ENCODE assay signal across 15 cellular contexts in the genomic region with DNA sequence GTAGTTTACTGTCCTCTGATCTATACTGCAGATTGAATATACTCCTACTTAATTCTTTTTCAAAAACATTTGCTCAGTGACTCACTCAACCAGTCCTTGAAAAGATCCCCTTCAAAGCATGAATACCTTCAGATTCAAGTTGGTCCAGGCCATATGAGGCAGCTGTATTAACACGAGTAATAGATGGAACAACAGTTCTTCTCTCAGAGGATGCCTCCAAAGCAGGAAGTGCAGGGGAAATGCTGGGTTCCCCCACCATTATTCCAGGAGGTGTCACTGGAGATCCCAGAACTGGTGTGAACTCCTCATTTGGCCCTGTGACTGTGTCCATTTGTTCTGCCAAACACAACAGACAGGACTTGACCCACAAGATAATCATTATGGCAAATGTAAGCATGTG. TPM values are rescaled to one million over a fixed set of nuclear protein-coding genes. Genes with fewer than 3 reads are reported as not detected.
DNase-seq lines count a peak whose midpoint lies in the region; ATAC-seq and TF ChIP-seq lines count a peak whose summit lies in the region.
"Had no signal": no experiment of that assay in that cellular context is flagged by ENCODE, and none has a peak within 500 bp of the region (broad histone marks: within the 10 kb centered on the region; RNA-seq: fewer than 3 reads in every experiment).

No MANE protein-coding gene starts in this region.

- H3K27me3 ChIP-seq in right cardiac atrium (ENCODE audit: control insufficient read depth, insufficient read depth) (no peaks in the 10 kb centered on the region), foreskin keratinocyte (no peaks in the 10 kb centered on the region), aorta (ENCODE audit: control insufficient read depth in 1 of 2, insufficient read depth in 2 of 2, low read length in 1 of 2) (no peaks in the 10 kb centered on the region), ovary (no peaks in the 10 kb centered on the region)
- H3K27me3 ChIP-seq: Peyer's patch had no signal

- H3K27ac ChIP-seq in right cardiac atrium (ENCODE audit: low read length) (no peak overlapping the region), foreskin keratinocyte (no peak overlapping the region), aorta (ENCODE audit: low read depth in 1 of 2, low read length in 2 of 2) (peak overlapping the region in 1 of 2 donors; percentile 51), ovary (no peak overlapping the region)
- H3K27ac ChIP-seq: HL-60, Peyer's patch had no signal

- DNase-seq in right cardiac atrium, result no peak
- DNase-seq in Right ventricle myocardium superior, result no peak
- peak; percentile 43 to 46 for DNase-seq in SHP77 (lab: John Stamatoyannopoulos, UW)
- peak in 1 of 2 donors; percentile 46 for DNase-seq in foreskin keratinocyte
- no peak for DNase-seq in aorta
- DNase-seq in NCI-H82 treated with DMSO at 0.1 percent for 48 hours (lab: John Stamatoyannopoulos, UW; ENCODE audit: unreplicated experiment), result no peak
- no peak for DNase-seq in ovary
- DNase-seq: activated CD8-positive, alpha-beta memory T cell treated with anti-CD3 and anti-CD28 coated beads for 24 hours; activated naive CD4-positive, alpha-beta T cell treated with anti-CD3 and anti-CD28 coated beads, Interleukin-2, amount 50 U/mL, for 16 hours; AML-193; DMS79; MM.1S; Peyer's patch had no signal

- intact Hi-C loops in right cardiac atrium (cut with DNase I), result no loop called here
- intact Hi-C loops in Right ventricle myocardium superior (cut with DNase I), result no loop called here
- intact Hi-C loops in aorta (cut with DNase I), result no loop called here
- intact Hi-C loops in ovary (cut with DNase I), result no loop called here

- no peaks in the 10 kb centered on the region for H3K36me3 ChIP-seq in aorta (ENCODE audit: control insufficient read depth in 1 of 2, insufficient read depth in 2 of 2, low read length in 1 of 2)
- H3K36me3 ChIP-seq in ovary, result no peaks in the 10 kb centered on the region
- H3K36me3 ChIP-seq: Peyer's patch had no signal

- H3K9me3 ChIP-seq in right cardiac atrium (ENCODE audit: control insufficient read depth, low read length), result no peaks in the 10 kb centered on the region
- H3K9me3 ChIP-seq in aorta (ENCODE audit: control insufficient read depth, low read length), result no peaks in the 10 kb centered on the region
- no peaks in the 10 kb centered on the region for H3K9me3 ChIP-seq in ovary
- H3K9me3 ChIP-seq: Peyer's patch had no signal

- TF ChIP-seq EP300 in ovary (IDR thresholded peaks at IDR 0.05), result no peak

- no peaks in the 10 kb centered on the region for H3K4me1 ChIP-seq in right cardiac atrium (ENCODE audit: control insufficient read depth, insufficient read depth, low read length)
- H3K4me1 ChIP-seq in foreskin keratinocyte, result no peaks in the 10 kb centered on the region
- H3K4me1 ChIP-seq in aorta (ENCODE audit: control insufficient read depth in 1 of 2, insufficient read depth in 2 of 2, low read length in 2 of 2), result peaks cover 3 to 6% of the 10 kb centered on the region in 2 donors
- H3K4me1 ChIP-seq in ovary (ENCODE audit: insufficient read depth), result no peaks in the 10 kb centered on the region
- H3K4me1 ChIP-seq: Peyer's patch had no signal

- no peak for TF ChIP-seq POLR2A in ovary (IDR thresholded peaks at IDR 0.05)

- ATAC-seq in right cardiac atrium (peak; percentile 59 to 64), Right ventricle myocardium superior (ENCODE audit: poor library complexity) (no peak), foreskin keratinocyte (peak; percentile 47), aorta (ENCODE audit: low FRiP score) (peak; percentile 56), HG02571 (IDR thresholded peaks at IDR 0.05; ENCODE audit: unreplicated experiment) (no peak)

- 49% methylated on average over 1 of the region's 1 CpG for WGBS in right cardiac atrium
- 83 to 94% methylated on average over 1 of the region's 1 CpG for WGBS in aorta, 2 donors
- WGBS in ovary, 3 donors, result 30 to 59% (median 41%) methylated on average over 1 of the region's 1 CpG

- TF ChIP-seq CTCF in foreskin keratinocyte (conservative IDR thresholded peaks at IDR 0.05) (peak; percentile 32), ovary (IDR thresholded peaks at IDR 0.05) (no peak)

- H3K4me3 ChIP-seq in right cardiac atrium (ENCODE audit: low read length), result no peak overlapping the region
- no peak overlapping the region for H3K4me3 ChIP-seq in aorta (ENCODE audit: low read length in 2 of 2)
- no peak overlapping the region for H3K4me3 ChIP-seq in ovary
- H3K4me3 ChIP-seq: Peyer's patch had no signal

RNA-seq across cellular contexts. Expression of gene ARMH4, which starts 20.6 kb away (rescaled TPM):
- 1 to 10 TPM; 5.4 to 9.9 (median 8.4) TPM for total RNA-seq in right cardiac atrium
- 2.1 TPM for polyA plus RNA-seq in right cardiac atrium
- 6.2 TPM for total RNA-seq in Right ventricle myocardium superior
- 1.1 TPM in 2 replicates for total RNA-seq in foreskin keratinocyte
- 0.70 and 0.88 TPM in 2 replicates for polyA plus RNA-seq in foreskin keratinocyte
- total RNA-seq in aorta, result 10 to 100 TPM in 1 of 2 donors, 1 to 10 TPM in 1; 8.4 to 14.6 TPM
- 1 to 10 TPM in 1 of 2 donors, under 1 TPM in 1; 0.92 to 1.8 TPM for polyA plus RNA-seq in aorta
- total RNA-seq in ovary, result 10 to 100 TPM in 5 of 7 donors, 1 to 10 TPM in 2; 6.3 to 22.5 (median 17.8) TPM
- 10 to 100 TPM in 1 of 2 donors, 1 to 10 TPM in 1; 4.6 to 14.2 TPM for polyA plus RNA-seq in ovary

Comparison
In these comparisons a context has a peak if more than half of its experiments do, and no peak if none do; other contexts are left out.
1. ATAC-seq: peak in right cardiac atrium (2 of 2), foreskin keratinocyte (single experiment) and aorta (single experiment); none in Right ventricle myocardium superior (single experiment) and HG02571 (single experiment).
2. DNase-seq: peak in SHP77 (2 of 2); none in right cardiac atrium (0 of 3), Right ventricle myocardium superior (single experiment), aorta (0 of 2), NCI-H82 treated with DMSO at 0.1 percent for 48 hours (single experiment) and ovary (0 of 5).